Comparison of ENCODE assay signal across 21 cellular contexts in the genomic region with DNA sequence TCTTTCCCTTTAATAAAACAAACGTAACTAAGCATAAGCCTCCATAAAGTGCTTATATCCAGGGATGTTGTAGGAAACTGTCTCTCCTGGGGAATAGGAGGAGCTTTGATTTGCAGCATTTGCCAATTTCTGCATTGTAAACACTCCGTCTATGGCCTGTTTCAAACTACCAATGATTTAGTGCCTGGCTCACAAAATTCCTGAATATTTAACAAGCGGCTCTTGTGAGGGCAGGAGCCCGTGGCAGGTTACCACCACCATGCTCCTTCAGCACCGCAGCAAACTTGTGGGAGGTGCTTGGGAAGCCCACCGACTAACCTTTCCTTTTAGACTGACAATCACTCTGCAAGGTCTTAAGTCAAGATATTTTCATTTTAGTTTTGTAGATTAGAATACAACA.
"Had no signal": no experiment of that assay in that cellular context is flagged by ENCODE, and none has a peak within 500 bp of the region (broad histone marks: within the 10 kb centered on the region; RNA-seq: fewer than 3 reads in every experiment).

No MANE protein-coding gene starts in this region.

- H3K36me3 ChIP-seq: SJSA1 had no signal

- H3K27me3 ChIP-seq: SJSA1 had no signal

- DNase-seq: IMR-90, Karpas-422, KG1, MM.1S, NCI-H1092 treated with DMSO at 0.1 percent for 48 hours, NCI-H1436 treated with DMSO at 0.1 percent for 48 hours, NCI-H1694, NCI-H187 treated with DMSO at 0.1 percent for 48 hours, NCI-H2029 treated with DMSO at 0.1 percent for 48 hours, NCI-H2171 treated with DMSO at 0.1 percent for 48 hours, NCI-H345, NCI-H510A, NCI-H524 treated with DMSO at 0.1 percent for 48 hours, NCI-H69, NCI-H774, Right ventricle myocardium superior, RPMI8226, SIG-M5 had no signal

- H3K4me1 ChIP-seq: SJSA1 had no signal

- H3K27ac ChIP-seq: SJSA1, SK-N-MC had no signal

- H3K9me3 ChIP-seq: SJSA1 had no signal

- H3K4me3 ChIP-seq: SJSA1, SK-N-MC had no signal

- ATAC-seq: HepG2 had no signal
